8 cellular contexts compared by ENCODE assay signal in the genomic region with DNA sequence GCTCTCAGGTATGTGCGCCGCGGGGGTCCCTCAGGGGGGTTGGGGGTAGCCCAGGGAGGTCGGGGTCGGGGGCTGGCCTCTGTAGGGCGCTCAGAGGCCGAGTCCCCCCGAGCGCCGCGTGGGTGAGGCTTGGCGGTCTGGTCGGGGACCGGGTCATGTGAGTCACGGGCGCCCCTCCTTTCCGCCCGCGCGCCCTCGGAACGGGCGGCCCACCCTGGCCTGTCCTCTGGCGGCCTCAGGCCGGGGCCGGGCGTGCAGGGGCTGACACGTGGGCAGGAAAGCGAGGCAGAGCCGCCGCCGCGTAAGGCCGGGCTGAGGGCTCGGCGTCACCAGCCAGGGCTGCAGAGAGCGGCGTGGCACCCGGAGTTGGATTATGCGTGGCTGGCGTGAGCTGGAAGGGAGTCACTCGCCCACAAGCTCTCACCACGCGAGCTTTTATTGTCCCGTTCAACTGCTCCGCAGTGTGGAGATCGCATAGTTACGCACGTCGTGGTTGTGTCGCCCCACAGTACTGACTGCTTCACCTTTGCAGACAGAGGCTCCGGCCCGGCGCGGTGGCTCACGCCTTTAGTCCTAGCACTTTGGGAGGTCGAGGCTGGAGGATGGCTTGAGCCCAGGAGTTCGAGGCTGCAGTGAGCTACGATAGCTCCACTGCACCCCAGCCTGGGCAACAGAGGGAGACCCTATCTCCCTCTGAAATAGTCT. TPM values are rescaled to one million over a fixed set of nuclear protein-coding genes. Genes with fewer than 3 reads are reported as not detected.
DNase-seq lines count a peak whose midpoint lies in the region; ATAC-seq and TF ChIP-seq lines count a peak whose summit lies in the region.

No MANE protein-coding gene starts in this region.

- H3K4me3 Mint-ChIP-seq in activated T-helper 17 cell treated with anti-CD3 and anti-CD28 coated beads, Interleukin-2, amount 50 U/mL, for 72 hours: peak overlapping the region; percentile 82
- H3K4me3 Mint-ChIP-seq in nephron progenitor cell: peak overlapping the region; percentile 83
- peak overlapping the region; percentile 85 to 90 for H3K4me3 Mint-ChIP-seq in stimulated activated naive CD8-positive, alpha-beta T cell treated with anti-CD3 and anti-CD28 coated beads, Interleukin-15, amount 100 ng/mL, for 72 hours

- no peaks in the 10 kb centered on the region for H3K27me3 Mint-ChIP-seq in activated T-helper 17 cell treated with anti-CD3 and anti-CD28 coated beads, Interleukin-2, amount 50 U/mL, for 72 hours
- H3K27me3 Mint-ChIP-seq in nephron progenitor cell (ENCODE audit: low read depth, poor library complexity): no peaks in the 10 kb centered on the region
- H3K27me3 Mint-ChIP-seq in stimulated activated naive CD8-positive, alpha-beta T cell treated with anti-CD3 and anti-CD28 coated beads, Interleukin-15, amount 100 ng/mL, for 72 hours: no peaks in the 10 kb centered on the region

- no peaks in the 10 kb centered on the region for H3K9me3 Mint-ChIP-seq in activated T-helper 17 cell treated with anti-CD3 and anti-CD28 coated beads, Interleukin-2, amount 50 U/mL, for 72 hours
- H3K9me3 Mint-ChIP-seq in nephron progenitor cell: peaks cover 9% of the 10 kb centered on the region
- H3K9me3 Mint-ChIP-seq in stimulated activated naive CD8-positive, alpha-beta T cell treated with anti-CD3 and anti-CD28 coated beads, Interleukin-15, amount 100 ng/mL, for 72 hours: no peaks in the 10 kb centered on the region

- H3K36me3 ChIP-seq in Peyer's patch: peaks cover 0 to 7% (median 0%) of the 10 kb centered on the region in 3 donors

- H3K27me3 ChIP-seq in Peyer's patch: no peaks in the 10 kb centered on the region

- TF ChIP-seq CTCF in Peyer's patch (IDR thresholded peaks at IDR 0.05): peak in 2 of 6 experiments; percentile 8 to 21
- TF ChIP-seq CTCF in nephron progenitor cell (IDR thresholded peaks at IDR 0.05): no peak

- H3K27ac ChIP-seq in Peyer's patch: peak overlapping the region; percentile 97 to 99 (median 98)

- H3K9me3 ChIP-seq in Peyer's patch: no peaks in the 10 kb centered on the region

- H3K4me3 ChIP-seq in Peyer's patch: peak overlapping the region; percentile 72 to 90 (median 79)

- H3K4me1 ChIP-seq in Peyer's patch: peaks cover 0 to 35% (median 0%) of the 10 kb centered on the region in 4 donors

- peak in 13 of 14 donors; percentile 18 to 93 (median 85) for DNase-seq in C1 segment of cervical spinal cord (lab: John Stamatoyannopoulos, UW)
- DNase-seq in Peyer's patch: peak; percentile 76 to 89 (median 85)
- peak; percentile 76 for DNase-seq in fibroblast of peridontal ligament (ENCODE audit: extremely low read depth)
- peak; percentile 75 for DNase-seq in nephron progenitor cell
- DNase-seq in stimulated activated naive CD8-positive, alpha-beta T cell treated with anti-CD3 and anti-CD28 coated beads, Interleukin-15, amount 100 ng/mL, for 72 hours: peak; percentile 81 to 83

- peak; percentile 67 for TF ChIP-seq POLR2A in GM19193 (IDR thresholded peaks at IDR 0.05; ENCODE audit: extremely low read depth, insufficient read depth, insufficient read length)
- peak; percentile 56 for TF ChIP-seq POLR2A in Peyer's patch (IDR thresholded peaks at IDR 0.05)

- H3K4me1 Mint-ChIP-seq in activated T-helper 17 cell treated with anti-CD3 and anti-CD28 coated beads, Interleukin-2, amount 50 U/mL, for 72 hours: peaks cover 23% of the 10 kb centered on the region
- peaks cover 39% of the 10 kb centered on the region for H3K4me1 Mint-ChIP-seq in nephron progenitor cell
- H3K4me1 Mint-ChIP-seq in stimulated activated naive CD8-positive, alpha-beta T cell treated with anti-CD3 and anti-CD28 coated beads, Interleukin-15, amount 100 ng/mL, for 72 hours: peaks cover 45% of the 10 kb centered on the region

- H3K27ac Mint-ChIP-seq in activated T-helper 17 cell treated with anti-CD3 and anti-CD28 coated beads, Interleukin-2, amount 50 U/mL, for 72 hours: peak overlapping the region; percentile 71
- no peak overlapping the region for H3K27ac Mint-ChIP-seq in nephron progenitor cell
- H3K27ac Mint-ChIP-seq in stimulated activated naive CD8-positive, alpha-beta T cell treated with anti-CD3 and anti-CD28 coated beads, Interleukin-15, amount 100 ng/mL, for 72 hours: peak overlapping the region; percentile 90 to 92

- ATAC-seq in HG03378 (IDR thresholded peaks at IDR 0.05; ENCODE audit: unreplicated experiment): peak; percentile 45
- peak; percentile 70 for ATAC-seq in activated T-helper 17 cell treated with anti-CD3 and anti-CD28 coated beads, Interleukin-2, amount 50 U/mL, for 72 hours (replicated peaks)
- peak; percentile 70 for ATAC-seq in stimulated activated naive CD8-positive, alpha-beta T cell treated with anti-CD3 and anti-CD28 coated beads, Interleukin-15, amount 100 ng/mL, for 72 hours

- peaks cover 79% of the 10 kb centered on the region for H3K36me3 Mint-ChIP-seq in activated T-helper 17 cell treated with anti-CD3 and anti-CD28 coated beads, Interleukin-2, amount 50 U/mL, for 72 hours (ENCODE audit: low read depth)
- peaks cover 33% of the 10 kb centered on the region for H3K36me3 Mint-ChIP-seq in nephron progenitor cell (ENCODE audit: low read depth)

RNA-seq across cellular contexts. Expression of a gene that starts 0.4 kb away (rescaled TPM):
- total RNA-seq in Peyer's patch: 10 to 100 TPM; 35.2 to 55.3 (median 46.0) TPM
- total RNA-seq in activated T-helper 17 cell treated with anti-CD3 and anti-CD28 coated beads, Interleukin-2, amount 50 U/mL, for 72 hours: 10 to 100 TPM; 27.6 to 41.5 TPM

RNA-seq across cellular contexts. Expression of a gene that starts 0.8 kb away (rescaled TPM):
- 100 to 1,000 TPM; 116 to 308 (median 168) TPM for total RNA-seq in Peyer's patch
- total RNA-seq in activated T-helper 17 cell treated with anti-CD3 and anti-CD28 coated beads, Interleukin-2, amount 50 U/mL, for 72 hours: 100 to 1,000 TPM; 134 to 176 TPM

Comparison
In these comparisons a context has a peak if more than half of its experiments do, and no peak if none do; other contexts are left out.
1. Peak in every context shown above with its lines: DNase-seq, ATAC-seq, H3K4me3 ChIP-seq and H3K27ac ChIP-seq.